13 cellular contexts compared by ENCODE assay signal in the genomic region with DNA sequence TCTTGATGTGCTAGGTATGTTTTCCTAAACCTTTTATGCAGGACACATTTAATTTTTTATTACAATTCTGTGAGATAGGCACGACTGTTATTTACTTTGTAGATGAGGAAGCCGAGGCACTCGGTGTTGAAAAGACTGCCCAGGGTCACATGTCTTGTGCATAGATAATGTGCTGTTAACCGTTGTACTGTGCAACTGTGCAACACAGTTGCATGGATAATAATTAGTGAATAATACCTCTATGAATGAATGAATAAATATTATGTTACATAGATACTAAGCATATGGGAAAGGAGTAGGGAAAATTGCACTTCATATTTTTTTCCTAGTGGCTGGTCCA.
DNase-seq lines count a peak whose midpoint lies in the region; ATAC-seq and TF ChIP-seq lines count a peak whose summit lies in the region.
"Had no signal": no experiment of that assay in that cellular context is flagged by ENCODE, and none has a peak within 500 bp of the region (broad histone marks: within the 10 kb centered on the region; RNA-seq: fewer than 3 reads in every experiment).

No MANE protein-coding gene starts in this region.

- H3K23me2 ChIP-seq in H9 (ENCODE audit: insufficient read length, low read depth, low read length, poor library complexity, severe bottlenecking) = no peaks in the 10 kb centered on the region

- no peak overlapping the region for H2BK20ac ChIP-seq in H9 (ENCODE audit: low read depth, low read length, poor library complexity, severe bottlenecking)

- H3K4me3 ChIP-seq in breast epithelium (no peak overlapping the region), OCI-LY7 (ENCODE audit: low read depth, low read length, poor library complexity, severe bottlenecking) (peak overlapping the region; percentile 38), left lung (no peak overlapping the region), upper lobe of right lung (no peak overlapping the region), esophagus squamous epithelium (no peak overlapping the region)
- H3K4me3 ChIP-seq: BLaER1 had no signal

- no peaks in the 10 kb centered on the region for H3K9me2 ChIP-seq in OCI-LY7 (ENCODE audit: insufficient read depth, low read length)

- no peak overlapping the region for H4K8ac ChIP-seq in H9 (replicated peaks; ENCODE audit: insufficient read length, low read depth, low read length)

- H3K14ac ChIP-seq in H9 (ENCODE audit: insufficient read depth, low read length) = no peak overlapping the region

- H3K27me3 ChIP-seq in breast epithelium (no peaks in the 10 kb centered on the region), left lung (no peaks in the 10 kb centered on the region), upper lobe of right lung (no peaks in the 10 kb centered on the region), H9 (ENCODE audit: insufficient read depth, low read length) (no peaks in the 10 kb centered on the region), esophagus squamous epithelium (no peaks in the 10 kb centered on the region)
- H3K27me3 ChIP-seq: BLaER1 had no signal

- H3K4me1 ChIP-seq in breast epithelium = no peaks in the 10 kb centered on the region
- peaks cover 71% of the 10 kb centered on the region for H3K4me1 ChIP-seq in OCI-LY7 (ENCODE audit: insufficient read depth, low read length, poor library complexity, severe bottlenecking)
- peaks cover 5 to 46% of the 10 kb centered on the region in 2 donors for H3K4me1 ChIP-seq in left lung
- H3K4me1 ChIP-seq in upper lobe of right lung = no peaks in the 10 kb centered on the region
- H3K4me1 ChIP-seq in H9 (ENCODE audit: insufficient read depth, low read length) = no peaks in the 10 kb centered on the region
- peaks cover 0 to 25% (median 4%) of the 10 kb centered on the region in 3 donors for H3K4me1 ChIP-seq in esophagus squamous epithelium

- H2BK15ac ChIP-seq in H9 (ENCODE audit: low read depth, low read length) = no peak overlapping the region

- ATAC-seq in left lung (peak; percentile 50), upper lobe of right lung (peak; percentile 58)

- H3K9ac ChIP-seq in H9 (ENCODE audit: extremely low read depth, insufficient read length, low read length) = no peak overlapping the region
- H3K9ac ChIP-seq: BLaER1 had no signal

- peak overlapping the region; percentile 62 for H3K4me2 ChIP-seq in OCI-LY7 (ENCODE audit: low read length)
- H3K4me2 ChIP-seq in H9 (ENCODE audit: insufficient read depth, insufficient read length, low read length) = no peak overlapping the region
- H3K4me2 ChIP-seq: BLaER1 had no signal

- H3K79me2 ChIP-seq in OCI-LY7 (ENCODE audit: insufficient read depth, low read depth, low read length) (peaks cover 12% of the 10 kb centered on the region; the same call in 1 of the 2 replicates), H9 (ENCODE audit: insufficient read depth, low read length) (no peaks in the 10 kb centered on the region)

- H3K36me3 ChIP-seq in breast epithelium (no peaks in the 10 kb centered on the region), OCI-LY7 (ENCODE audit: insufficient read depth, low read length) (no peaks in the 10 kb centered on the region), left lung (no peaks in the 10 kb centered on the region), upper lobe of right lung (no peaks in the 10 kb centered on the region), esophagus squamous epithelium (no peaks in the 10 kb centered on the region)
- H3K36me3 ChIP-seq: BLaER1 had no signal

- H3K27ac ChIP-seq in breast epithelium (no peak overlapping the region), OCI-LY7 (ENCODE audit: low read depth, low read length, poor library complexity, severe bottlenecking) (peak overlapping the region; percentile 43), left lung (no peak overlapping the region), upper lobe of right lung (no peak overlapping the region), H9 (ENCODE audit: insufficient read length, low read depth, low read length) (no peak overlapping the region), esophagus squamous epithelium (no peak overlapping the region)
- H3K27ac ChIP-seq: BLaER1, HL-60 had no signal

- DNase-seq in MCF 10A (ENCODE audit: unreplicated experiment) (no peak), breast epithelium (ENCODE audit: low spot score in 2 of 2) (no peak), OCI-LY7 (ENCODE audit: low spot score) (peak; percentile 65), left lung (no peak), upper lobe of right lung (no peak), H9 (no peak), GDM1 (lab: John Stamatoyannopoulos, UW) (no peak), esophagus squamous epithelium (lab: John Stamatoyannopoulos, UW) (no peak)
- DNase-seq: 8988T; CD4-positive, alpha-beta T cell had no signal

- H3K56ac ChIP-seq in H9 (ENCODE audit: insufficient read length, low read depth, low read length) = no peak overlapping the region

- H3K18ac ChIP-seq in H9 (ENCODE audit: insufficient read length, low read depth, low read length) = no peak overlapping the region

- H3K9me3 ChIP-seq in breast epithelium = no peaks in the 10 kb centered on the region
- no peaks in the 10 kb centered on the region for H3K9me3 ChIP-seq in OCI-LY7 (ENCODE audit: low read length)
- no peaks in the 10 kb centered on the region for H3K9me3 ChIP-seq in left lung
- no peaks in the 10 kb centered on the region for H3K9me3 ChIP-seq in upper lobe of right lung
- H3K9me3 ChIP-seq in H9 (ENCODE audit: control insufficient read depth, low read depth, low read length) = no peaks in the 10 kb centered on the region
- no peaks in the 10 kb centered on the region for H3K9me3 ChIP-seq in esophagus squamous epithelium
- H3K9me3 ChIP-seq: BLaER1 had no signal

- H2AFZ ChIP-seq in OCI-LY7 (ENCODE audit: low read length) = peak overlapping the region; percentile 93
- H2AFZ ChIP-seq in H9 (ENCODE audit: low read length) = no peak overlapping the region

- H2AK5ac ChIP-seq in H9 (ENCODE audit: insufficient read length, low read length) = no peak overlapping the region

- no CpG with 5 or more reads among the region's 4 CpGs for WGBS in H9 (ENCODE audit: extremely low coverage, insufficient read length, low lambda C conversion rate)
- WGBS in esophagus squamous epithelium, 2 donors = 56 to 65% methylated on average over 4 of the region's 4 CpGs

- H4K91ac ChIP-seq in H9 (ENCODE audit: insufficient read length, low read depth, low read length) = no peak overlapping the region

- CTCF ChIA-PET in MCF 10A (lab: Yijun Ruan, JAX) (interaction anchor here (0.7 to 13.7 kb wide), 5 partner anchors 21 to 181 kb away, joined by 3 to 270 read pairs (median 5); no protein-coding TSS in a partner anchor), OCI-LY7 (lab: Charles Lee; ENCODE audit: unreplicated experiment) (interaction anchor here (2.4 kb wide), 1 partner anchor 180 kb away, joined by 35 read pairs; no protein-coding TSS in a partner anchor)

- H2BK5ac ChIP-seq in H9 (ENCODE audit: insufficient read length, low read length) = no peak overlapping the region

- H2BK12ac ChIP-seq in H9 (ENCODE audit: insufficient read length, low read depth, low read length) = no peak overlapping the region

- H3K4me1 Mint-ChIP-seq in MCF 10A (ENCODE audit: insufficient read depth, unreplicated experiment) (peaks cover 14% of the 10 kb centered on the region), H9 (peaks cover 9 to 15% of the 10 kb centered on the region in 2 experiments; a peak in 3 of 4 replicates)

- no peak overlapping the region for H4K5ac ChIP-seq in H9 (ENCODE audit: insufficient read length, low read depth, low read length)

- H2BK120ac ChIP-seq in H9 (ENCODE audit: low read depth, low read length, poor library complexity, severe bottlenecking) = no peak overlapping the region

- H3K27ac Mint-ChIP-seq in MCF 10A (ENCODE audit: low read depth, unreplicated experiment) = peak overlapping the region; percentile 86
- H3K27ac Mint-ChIP-seq in H9 = no peak overlapping the region
- H3K27ac Mint-ChIP-seq: CD4-positive, alpha-beta T cell; HFFc6 had no signal

- H3K9me3 Mint-ChIP-seq in MCF 10A (ENCODE audit: unreplicated experiment) (no peaks in the 10 kb centered on the region), H9 (no peaks in the 10 kb centered on the region)
- H3K9me3 Mint-ChIP-seq: CD4-positive, alpha-beta T cell; HFFc6 had no signal

- no peak overlapping the region for H3K4me3 Mint-ChIP-seq in MCF 10A (ENCODE audit: unreplicated experiment)
- H3K4me3 Mint-ChIP-seq in H9 = no peak overlapping the region
- H3K4me3 Mint-ChIP-seq: CD4-positive, alpha-beta T cell; HFFc6 had no signal

- H3K4ac ChIP-seq in H9 (ENCODE audit: low read depth, low read length) = no peak overlapping the region

- H3K23ac ChIP-seq in H9 (ENCODE audit: insufficient read length, low read depth, low read length) = no peak overlapping the region

- H4K20me1 ChIP-seq in OCI-LY7 (ENCODE audit: insufficient read depth, low read length) (no peaks in the 10 kb centered on the region), H9 (ENCODE audit: control insufficient read depth, insufficient read depth, insufficient read length) (no peaks in the 10 kb centered on the region)
- H4K20me1 ChIP-seq: BLaER1 had no signal

- intact Hi-C loops in MCF 10A (cut with micrococcal nuclease) (loop anchor here (1.0 kb wide), 2 partner anchors 63 to 180 kb away; a partner anchor contains a TSS), breast epithelium (cut with DNase I; ENCODE audit: low total_unique reads) (loop anchor here (5.0 kb wide), 1 partner anchor 178 kb away; no protein-coding TSS in a partner anchor), OCI-LY7 (cut with micrococcal nuclease; ENCODE audit: unreplicated experiment) (loop anchor here (1.0 to 10.0 kb wide), 6 partner anchors 60 to 500 kb away; a partner anchor contains a TSS), left lung (cut with DNase I) (loop anchor here in 1 of 2 donors (2.0 kb wide), 1 partner anchor 180 kb away; no protein-coding TSS in a partner anchor), upper lobe of right lung (cut with DNase I) (loop anchor here (10.0 kb wide), 1 partner anchor 170 kb away; no protein-coding TSS in a partner anchor), esophagus squamous epithelium (cut with DNase I) (loop anchor here (5.0 kb wide), 1 partner anchor 178 kb away; no protein-coding TSS in a partner anchor)

- TF ChIP-seq POLR2A in breast epithelium (IDR thresholded peaks at IDR 0.05) (no peak), esophagus squamous epithelium (IDR thresholded peaks at IDR 0.05) (no peak)

- no TSS peak for BruUV-seq in MCF 10A (replicated peaks; lab: Mats Ljungman, UMichigan)
- no TSS peak for BruUV-seq in OCI-LY7 (replicated peaks; lab: Mats Ljungman, UMichigan)

- H3K27me3 Mint-ChIP-seq in MCF 10A (ENCODE audit: insufficient read depth, unreplicated experiment) = no peaks in the 10 kb centered on the region
- no peaks in the 10 kb centered on the region for H3K27me3 Mint-ChIP-seq in H9 (ENCODE audit: low read depth)

- H3K36me3 Mint-ChIP-seq in MCF 10A (ENCODE audit: insufficient read depth, unreplicated experiment) = no peaks in the 10 kb centered on the region
- H3K36me3 Mint-ChIP-seq in H9 (ENCODE audit: insufficient read depth in 1 of 3, low read depth in 3 of 3) = no peaks in the 10 kb centered on the region

- TF ChIP-seq CTCF in MCF 10A (IDR thresholded peaks at IDR 0.05; ENCODE audit: unreplicated experiment) = no peak
- no peak for TF ChIP-seq CTCF in breast epithelium (IDR thresholded peaks at IDR 0.05)
- no peak for TF ChIP-seq CTCF in OCI-LY7 (conservative IDR thresholded peaks at IDR 0.05; ENCODE audit: low read length)
- no peak for TF ChIP-seq CTCF in left lung (IDR thresholded peaks at IDR 0.05)
- no peak for TF ChIP-seq CTCF in upper lobe of right lung (IDR thresholded peaks at IDR 0.05)
- no peak for TF ChIP-seq CTCF in H9 (conservative IDR thresholded peaks at IDR 0.05)
- no peak for TF ChIP-seq CTCF in esophagus squamous epithelium (IDR thresholded peaks at IDR 0.05)

- H3T11ph ChIP-seq in H9 (ENCODE audit: low read length) = no peak overlapping the region

- no peaks in the 10 kb centered on the region for H3K79me1 ChIP-seq in H9 (ENCODE audit: insufficient read depth, low read depth, low read length, poor library complexity, severe bottlenecking)

- POLR2A ChIA-PET in MCF 10A (lab: Yijun Ruan, JAX) (interaction anchor here (1.3 to 1.5 kb wide), 3 partner anchors 28 to 182 kb away, joined by 3 to 6 read pairs (median 5); a partner anchor contains a TSS), OCI-LY7 (lab: Charles Lee) (interaction anchor here (1.0 to 2.1 kb wide), 2 partner anchors 62 to 177 kb away, joined by 3 to 9 read pairs; a partner anchor contains a TSS)
